ENCODE assay signal across 20 cellular contexts in genomic region chr6:161487694-161488093, GRCh38.
"Had no signal": no experiment of that assay in that cellular context is flagged by ENCODE, and none has a peak within 500 bp of the region (broad histone marks: within the 10 kb centered on the region; RNA-seq: fewer than 3 reads in every experiment).

No MANE protein-coding gene starts in this region.

- H3K27ac ChIP-seq: colonic mucosa, foreskin keratinocyte, skin epidermis, tibial nerve, vagina, VCaP had no signal

- H3K4me1 ChIP-seq: colonic mucosa, vagina had no signal

- H3K4me3 ChIP-seq: colonic mucosa, skin epidermis, tibial nerve, vagina had no signal

- H3K36me3 ChIP-seq: colonic mucosa, tibial nerve, vagina had no signal

- H3K9me3 ChIP-seq: colonic mucosa, tibial nerve, vagina had no signal

- ATAC-seq: activated CD4-positive, alpha-beta T cell treated with anti-CD3 and anti-CD28 coated beads for 36 hours; activated T-cell treated with anti-CD3 and anti-CD28 coated beads, Interleukin-2, amount 50 U/mL, for 4 hours; right cardiac atrium had no signal

- H3K27me3 ChIP-seq: colonic mucosa, foreskin keratinocyte, tibial nerve, vagina had no signal

- DNase-seq: activated CD4-positive, alpha-beta memory T cell treated with anti-CD3 and anti-CD28 coated beads for 36 hours; activated CD4-positive, alpha-beta T cell treated with anti-CD3 and anti-CD28 coated beads for 36 hours; activated effector memory CD4-positive, alpha-beta T cell treated with Interleukin-2 at 50 U/mL for 16 hours; activated naive CD4-positive, alpha-beta T cell treated with anti-CD3 and anti-CD28 coated beads, Interleukin-2, amount 50 U/mL, for 16 hours; activated T-cell treated with anti-CD3 and anti-CD28 coated beads, Interleukin-2, amount 50 U/mL, for 4 hours; caudate nucleus; colonic mucosa; effector CD4-positive, alpha-beta T cell; head of caudate nucleus; occipital lobe; right cardiac atrium; stimulated activated CD4-positive, alpha-beta T cell treated with anti-CD3 and anti-CD28 coated beads, Interleukin-4, amount 100 ng/mL, for 24 hours; stimulated activated naive CD4-positive, alpha-beta T cell treated with Interleukin-2 at 50 U/mL for 16 hours; substantia nigra; T-helper 9 cell had no signal
